ENCODE assay signal across 9 cellular contexts in genomic region chr1:206588492-206588891, GRCh38. TPM values are rescaled to one million over a fixed set of nuclear protein-coding genes. Genes with fewer than 3 reads are reported as not detected.
DNase-seq lines count a peak whose midpoint lies in the region; FAIRE-seq and TF ChIP-seq lines count a peak whose summit lies in the region.
"Had no signal": no experiment of that assay in that cellular context is flagged by ENCODE, and none has a peak within 500 bp of the region (broad histone marks: within the 10 kb centered on the region; RNA-seq: fewer than 3 reads in every experiment).

No MANE protein-coding gene starts in this region.

- no peaks in the 10 kb centered on the region for H3K9me3 Mint-ChIP-seq in activated T-helper 1 cell treated with anti-CD3 and anti-CD28 coated beads, Interleukin-12 subunit alpha, Interleukin-12 subunit beta, Interleukin-2, Interleukin-4 antibody, amounts not matched to agents 30 ng/mL and 10 ng/mL and 1 ng/mL, durations not matched to agents 14 hours and 24 hours and 36 hours

- H3K4me1 ChIP-seq in OCI-LY7 (ENCODE audit: insufficient read depth, low read length, poor library complexity, severe bottlenecking) = no peaks in the 10 kb centered on the region

- no peak for TF ChIP-seq CTCF in OCI-LY7 (conservative IDR thresholded peaks at IDR 0.05; ENCODE audit: low read length)

- H3K9me2 ChIP-seq in OCI-LY7 (ENCODE audit: insufficient read depth, low read length) = no peaks in the 10 kb centered on the region

- POLR2A ChIA-PET in OCI-LY7 (lab: Charles Lee) = interaction anchor here (1.0 kb wide), 1 partner anchor 13 kb away, joined by 4 read pairs; no protein-coding TSS in a partner anchor

- no peak overlapping the region for H3K4me2 ChIP-seq in OCI-LY7 (ENCODE audit: low read length)

- CTCF ChIA-PET in OCI-LY7 (lab: Charles Lee; ENCODE audit: unreplicated experiment) = no interaction called here

- no peaks in the 10 kb centered on the region for H4K20me1 ChIP-seq in OCI-LY7 (ENCODE audit: insufficient read depth, low read length)

- intact Hi-C loops in OCI-LY7 (cut with micrococcal nuclease; ENCODE audit: unreplicated experiment) = no loop called here
- intact Hi-C loops in activated T-helper 1 cell treated with anti-CD3 and anti-CD28 coated beads, Interleukin-12 subunit alpha, Interleukin-12 subunit beta, Interleukin-2, Interleukin-4 antibody, amounts not matched to agents 30 ng/mL and 10 ng/mL and 1 ng/mL, durations not matched to agents 14 hours and 24 hours and 36 hours (cut with micrococcal nuclease) = no loop called here

- H3K36me3 Mint-ChIP-seq in activated T-helper 1 cell treated with anti-CD3 and anti-CD28 coated beads, Interleukin-12 subunit alpha, Interleukin-12 subunit beta, Interleukin-2, Interleukin-4 antibody, amounts not matched to agents 30 ng/mL and 10 ng/mL and 1 ng/mL, durations not matched to agents 14 hours and 24 hours and 36 hours (ENCODE audit: low read depth) = peaks cover 78% of the 10 kb centered on the region

- H3K36me3 ChIP-seq in OCI-LY7 (ENCODE audit: insufficient read depth, low read length) = peaks cover 69% of the 10 kb centered on the region

- no peak for DNase-seq in OCI-LY7 (ENCODE audit: low spot score)
- no peak for DNase-seq in activated T-helper 1 cell treated with anti-CD3 and anti-CD28 coated beads, Interleukin-12 subunit alpha, Interleukin-12 subunit beta, Interleukin-2, Interleukin-4 antibody, amounts not matched to agents 30 ng/mL and 10 ng/mL and 1 ng/mL, durations not matched to agents 14 hours and 24 hours and 36 hours (ENCODE audit: low spot score)
- DNase-seq in iris pigment epithelial cell (ENCODE audit: low read depth) = peak; percentile 33
- peak; percentile 22 for DNase-seq in stimulated activated CD8-positive, alpha-beta memory T cell treated with anti-CD3 and anti-CD28 coated beads, Interleukin-4, amount 100 ng/mL, for 48 hours
- no peak for DNase-seq in GM19239 (ENCODE audit: insufficient read length, low spot score)
- DNase-seq in CD1c-positive myeloid dendritic cell (ENCODE audit: extremely low spot score) = no peak
- DNase-seq in stimulated activated CD4-positive, alpha-beta T cell treated with anti-CD3 and anti-CD28 coated beads, Interleukin-2, amount 100 ng/mL, for 48 hours = no peak
- DNase-seq: midbrain, NCI-H2227 treated with DMSO at 0.1 percent for 48 hours had no signal

- TSS peak; percentile 56 for BruUV-seq in OCI-LY7 (replicated peaks; lab: Mats Ljungman, UMichigan)

- H3K27ac ChIP-seq in OCI-LY7 (ENCODE audit: low read depth, low read length, poor library complexity, severe bottlenecking) = no peak overlapping the region

- peaks cover 93% of the 10 kb centered on the region for H3K4me1 Mint-ChIP-seq in activated T-helper 1 cell treated with anti-CD3 and anti-CD28 coated beads, Interleukin-12 subunit alpha, Interleukin-12 subunit beta, Interleukin-2, Interleukin-4 antibody, amounts not matched to agents 30 ng/mL and 10 ng/mL and 1 ng/mL, durations not matched to agents 14 hours and 24 hours and 36 hours (ENCODE audit: low read depth)

- peak overlapping the region; percentile 95 for H3K27ac Mint-ChIP-seq in activated T-helper 1 cell treated with anti-CD3 and anti-CD28 coated beads, Interleukin-12 subunit alpha, Interleukin-12 subunit beta, Interleukin-2, Interleukin-4 antibody, amounts not matched to agents 30 ng/mL and 10 ng/mL and 1 ng/mL, durations not matched to agents 14 hours and 24 hours and 36 hours

- peak overlapping the region; percentile 67 for H3K4me3 Mint-ChIP-seq in activated T-helper 1 cell treated with anti-CD3 and anti-CD28 coated beads, Interleukin-12 subunit alpha, Interleukin-12 subunit beta, Interleukin-2, Interleukin-4 antibody, amounts not matched to agents 30 ng/mL and 10 ng/mL and 1 ng/mL, durations not matched to agents 14 hours and 24 hours and 36 hours

- H3K27me3 Mint-ChIP-seq in activated T-helper 1 cell treated with anti-CD3 and anti-CD28 coated beads, Interleukin-12 subunit alpha, Interleukin-12 subunit beta, Interleukin-2, Interleukin-4 antibody, amounts not matched to agents 30 ng/mL and 10 ng/mL and 1 ng/mL, durations not matched to agents 14 hours and 24 hours and 36 hours (ENCODE audit: insufficient read depth) = no peaks in the 10 kb centered on the region

- H3K4me3 ChIP-seq in OCI-LY7 (ENCODE audit: low read depth, low read length, poor library complexity, severe bottlenecking) = no peak overlapping the region

- no peak for FAIRE-seq in GM19239 (lab: Jason Lieb, UNC)

- no peaks in the 10 kb centered on the region for H3K9me3 ChIP-seq in OCI-LY7 (ENCODE audit: low read length)

- H3K79me2 ChIP-seq in OCI-LY7 (ENCODE audit: insufficient read depth, low read depth, low read length) = no peaks in the 10 kb centered on the region

- H2AFZ ChIP-seq in OCI-LY7 (ENCODE audit: low read length) = no peak overlapping the region

RNA-seq across cellular contexts. Expression of gene EIF2D, which starts 23.8 kb away (rescaled TPM):
- total RNA-seq in OCI-LY7 (2014; rRNA removed; shearing (Covaris generic)) = 85.4 and 89.3 TPM in 2 replicates
- total RNA-seq in OCI-LY7 (2022) = 68.6 and 72.3 TPM in 2 replicates
- 89.1 and 101 TPM in 2 replicates for total RNA-seq in activated T-helper 1 cell treated with anti-CD3 and anti-CD28 coated beads, Interleukin-12 subunit alpha, Interleukin-12 subunit beta, Interleukin-2, Interleukin-4 antibody, amounts not matched to agents 30 ng/mL and 10 ng/mL and 1 ng/mL, durations not matched to agents 14 hours and 24 hours and 36 hours

RNA-seq across cellular contexts. Expression of gene DYRK3, which starts 46.8 kb away (rescaled TPM):
- total RNA-seq in OCI-LY7 (2014; rRNA removed; shearing (Covaris generic)) = 9.7 and 9.8 TPM in 2 replicates
- 9.4 and 10.9 TPM in 2 replicates for total RNA-seq in OCI-LY7 (2022)
- 22.1 and 23.3 TPM in 2 replicates for total RNA-seq in activated T-helper 1 cell treated with anti-CD3 and anti-CD28 coated beads, Interleukin-12 subunit alpha, Interleukin-12 subunit beta, Interleukin-2, Interleukin-4 antibody, amounts not matched to agents 30 ng/mL and 10 ng/mL and 1 ng/mL, durations not matched to agents 14 hours and 24 hours and 36 hours

Comparison
In these comparisons a context has a peak if more than half of its experiments do, and no peak if none do; other contexts are left out.
1. DNase-seq: peak in iris pigment epithelial cell (single experiment) and stimulated activated CD8-positive, alpha-beta memory T cell treated with anti-CD3 and anti-CD28 coated beads, Interleukin-4, amount 100 ng/mL, for 48 hours (single experiment); none in OCI-LY7 (single experiment), activated T-helper 1 cell treated with anti-CD3 and anti-CD28 coated beads, Interleukin-12 subunit alpha, Interleukin-12 subunit beta, Interleukin-2, Interleukin-4 antibody, amounts not matched to agents 30 ng/mL and 10 ng/mL and 1 ng/mL, durations not matched to agents 14 hours and 24 hours and 36 hours (single experiment), GM19239 (single experiment), CD1c-positive myeloid dendritic cell (single experiment) and stimulated activated CD4-positive, alpha-beta T cell treated with anti-CD3 and anti-CD28 coated beads, Interleukin-2, amount 100 ng/mL, for 48 hours (0 of 2).